Comparison of ENCODE assay signal across 1 cellular context in genomic region chr9:127396253-127396807, GRCh38.
TF ChIP-seq lines count a peak whose summit lies in the region.

No MANE protein-coding gene starts in this region.

TF ChIP-seq in HepG2, 621 proteins besides CTCF, POLR2A, EP300 and RAD21 (continues in another document):
- TF ChIP-seq RFXANK (CRISPR knock-in tag; IDR thresholded peaks at IDR 0.05) (no peak), GABPA (IDR thresholded peaks at IDR 0.05; ENCODE audit: low read depth, low read length) (no peak), GABPA (CRISPR knock-in tag; IDR thresholded peaks at IDR 0.05; ENCODE audit: low read depth) (no peak), ZNF503 (CRISPR knock-in tag; IDR thresholded peaks at IDR 0.05) (no peak), TCF7 (IDR thresholded peaks at IDR 0.05; ENCODE audit: low read depth) (no peak), ZNF878 (CRISPR knock-in tag; IDR thresholded peaks at IDR 0.05) (no peak), SIX1 (CRISPR knock-in tag; IDR thresholded peaks at IDR 0.05; ENCODE audit: borderline replicate concordance) (no peak), RBFOX2 (IDR thresholded peaks at IDR 0.05; ENCODE audit: low read depth, low read length) (no peak; the same call in 1 of the 2 replicates), ZNF772 (CRISPR knock-in tag; IDR thresholded peaks at IDR 0.05) (no peak), YEATS4 (CRISPR knock-in tag; IDR thresholded peaks at IDR 0.05; ENCODE audit: borderline replicate concordance) (0 out of 2 replicates have a peak, but pooled peaks have one; percentile 28), FUBP1 (CRISPR knock-in tag; IDR thresholded peaks at IDR 0.05; ENCODE audit: borderline replicate concordance) (no peak), GATAD2A (CRISPR knock-in tag; IDR thresholded peaks at IDR 0.05) (no peak), SNRNP70 (IDR thresholded peaks at IDR 0.05; ENCODE audit: low read depth, low read length) (no peak), ZNF704 (CRISPR knock-in tag; IDR thresholded peaks at IDR 0.05; ENCODE audit: borderline replicate concordance) (peak; percentile 53; the same call in 1 of the 2 replicates), KMT2A (CRISPR knock-in tag; IDR thresholded peaks at IDR 0.05) (no peak), ZNF572 (CRISPR knock-in tag; IDR thresholded peaks at IDR 0.05) (no peak), ZNF891 (CRISPR knock-in tag; IDR thresholded peaks at IDR 0.05) (peak; percentile 62; the same call in 1 of the 2 replicates), ZZZ3 (CRISPR knock-in tag; IDR thresholded peaks at IDR 0.05; ENCODE audit: borderline replicate concordance) (no peak), HNF1A (IDR thresholded peaks at IDR 0.05; ENCODE audit: low read depth) (no peak), HNF1A (CRISPR knock-in tag; IDR thresholded peaks at IDR 0.05; ENCODE audit: borderline replicate concordance) (0 out of 2 replicates have a peak, but pooled peaks have one; percentile 1), ZBTB38 (CRISPR knock-in tag; IDR thresholded peaks at IDR 0.05) (no peak), ZNF670 (CRISPR knock-in tag; IDR thresholded peaks at IDR 0.05; ENCODE audit: borderline replicate concordance) (no peak), MAZ (IDR thresholded peaks at IDR 0.05; ENCODE audit: borderline replicate concordance, low read depth, low read length) (no peak), MAZ (CRISPR knock-in tag; IDR thresholded peaks at IDR 0.05; ENCODE audit: low read depth) (0 out of 2 replicates have a peak, but pooled peaks have one; percentile 5), ZNF329 (CRISPR knock-in tag; IDR thresholded peaks at IDR 0.05; ENCODE audit: low read depth) (0 out of 2 replicates have a peak, but pooled peaks have one; percentile 51), PBX2 (CRISPR knock-in tag; IDR thresholded peaks at IDR 0.05) (no peak), ZNF709 (CRISPR knock-in tag; IDR thresholded peaks at IDR 0.05) (no peak), ZNF556 (CRISPR knock-in tag; IDR thresholded peaks at IDR 0.05; ENCODE audit: borderline replicate concordance) (no peak), ZSCAN22 (CRISPR knock-in tag; IDR thresholded peaks at IDR 0.05) (no peak), ZNF30 (CRISPR knock-in tag; IDR thresholded peaks at IDR 0.05) (no peak), ZNF160 (CRISPR knock-in tag; IDR thresholded peaks at IDR 0.05) (0 out of 2 replicates have a peak, but pooled peaks have one; percentile 60), ZMYM3 (CRISPR knock-in tag; IDR thresholded peaks at IDR 0.05) (no peak), PATZ1 (CRISPR knock-in tag; IDR thresholded peaks at IDR 0.05) (no peak), SATB2 (CRISPR knock-in tag; IDR thresholded peaks at IDR 0.05) (no peak), CENPX (CRISPR knock-in tag; IDR thresholded peaks at IDR 0.05) (no peak), TRIM22 (IDR thresholded peaks at IDR 0.05) (no peak), GPBP1L1 (CRISPR knock-in tag; IDR thresholded peaks at IDR 0.05) (no peak), ARID4A (CRISPR knock-in tag; IDR thresholded peaks at IDR 0.05; ENCODE audit: borderline replicate concordance) (peak; percentile 91), FOXC1 (CRISPR knock-in tag; IDR thresholded peaks at IDR 0.05; ENCODE audit: borderline replicate concordance) (no peak), MNT (IDR thresholded peaks at IDR 0.05) (peak; percentile 81)
